ENCODE assay signal across 12 cellular contexts in the genomic region with DNA sequence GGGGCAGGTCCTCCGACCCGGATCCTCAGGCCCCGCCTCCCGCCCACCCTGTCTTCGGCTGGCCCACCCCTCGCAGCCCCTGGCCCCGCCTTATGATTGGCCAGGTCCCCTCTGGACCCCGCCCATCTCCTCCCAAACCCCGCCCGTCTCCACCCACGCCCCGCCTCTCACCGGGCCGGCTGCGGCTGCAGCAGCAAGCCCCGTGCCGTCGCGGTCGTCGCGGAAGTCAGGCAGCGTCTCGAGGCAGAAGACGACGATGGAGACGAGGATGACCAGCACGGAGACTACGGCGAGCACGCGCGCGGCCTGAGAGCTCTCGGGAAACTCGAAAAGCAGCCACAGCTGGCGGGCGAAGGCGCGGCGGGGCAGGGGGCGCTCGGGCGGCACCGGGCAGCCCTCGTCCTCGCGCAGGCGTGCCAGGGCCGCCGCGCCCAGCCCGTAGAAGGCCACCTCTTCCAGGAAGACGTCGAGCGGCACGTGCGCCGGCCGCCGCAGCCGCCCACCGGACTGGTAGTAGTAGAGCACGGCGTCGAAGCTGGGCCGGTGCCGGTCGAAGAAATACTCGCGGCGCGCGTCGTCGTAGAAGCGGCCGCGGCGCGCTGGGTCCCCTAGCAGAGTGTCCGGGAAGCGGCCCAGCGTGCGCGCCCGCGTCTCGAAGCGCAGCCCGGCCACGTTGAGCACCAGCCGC. TPM values are rescaled to one million over a fixed set of nuclear protein-coding genes. Genes with fewer than 3 reads are reported as not detected.
DNase-seq lines count a peak whose midpoint lies in the region; ATAC-seq, FAIRE-seq and TF ChIP-seq lines count a peak whose summit lies in the region.
"Had no signal": no experiment of that assay in that cellular context is flagged by ENCODE, and none has a peak within 500 bp of the region (broad histone marks: within the 10 kb centered on the region; RNA-seq: fewer than 3 reads in every experiment).

No MANE protein-coding gene starts in this region.

- CTCF ChIA-PET in A549 (lab: Yijun Ruan, JAX): interaction anchor here (0.6 to 8.8 kb wide), 8 partner anchors 14 to 154 kb away, joined by 3 to 121 read pairs (median 14); partner anchors contain the start of genes CGB7 and RUVBL2

- peaks cover 2% of the 10 kb centered on the region for H3K36me3 Mint-ChIP-seq in activated CD4-positive, alpha-beta T cell treated with anti-CD3 and anti-CD28 coated beads, Interleukin-2, amount 10 ng/mL, durations not matched to agents 24 days and 14 days (ENCODE audit: low read depth)

- no peaks in the 10 kb centered on the region for H3K36me3 ChIP-seq in stomach
- H3K36me3 ChIP-seq: adrenal gland had no signal

- H3K27me3 Mint-ChIP-seq in activated CD4-positive, alpha-beta T cell treated with anti-CD3 and anti-CD28 coated beads, Interleukin-2, amount 10 ng/mL, durations not matched to agents 24 days and 14 days: peaks cover 52% of the 10 kb centered on the region

- no peak overlapping the region for H3K27ac Mint-ChIP-seq in activated CD4-positive, alpha-beta T cell treated with anti-CD3 and anti-CD28 coated beads, Interleukin-2, amount 10 ng/mL, durations not matched to agents 24 days and 14 days

- FAIRE-seq in A549 (lab: Jason Lieb, UNC) (no peak), D721Med (lab: Jason Lieb, UNC) (no peak)

- H3K9me3 ChIP-seq in A549 (no peaks in the 10 kb centered on the region), stomach (no peaks in the 10 kb centered on the region)
- H3K9me3 ChIP-seq: adrenal gland had no signal

- TF ChIP-seq RAD21 in A549 (conservative IDR thresholded peaks at IDR 0.05 in 1 of 2, IDR thresholded peaks at IDR 0.05 in 1 of 2): no peak

- TF ChIP-seq CTCF in A549 (IDR thresholded peaks at IDR 0.05) (no peak), D721Med (IDR thresholded peaks at IDR 0.05; ENCODE audit: insufficient read depth, missing control alignments) (peak; percentile 5), stomach (IDR thresholded peaks at IDR 0.05) (no peak)

- H3K4me3 Mint-ChIP-seq in activated CD4-positive, alpha-beta T cell treated with anti-CD3 and anti-CD28 coated beads, Interleukin-2, amount 10 ng/mL, durations not matched to agents 24 days and 14 days: no peak overlapping the region

- H3K4me2 ChIP-seq in A549: peak overlapping the region; percentile 82; the same call in 2 of the 3 replicates

- WGBS in A549 (ENCODE audit: missing lambda C conversion rate): 78% methylated on average over 80 of the region's 93 CpGs
- WGBS in stomach, 5 donors: 7 to 11% (median 9%) methylated on average over 15 to 93 of the region's 93 CpGs

- ATAC-seq in A549: no peak

- peaks cover 6% of the 10 kb centered on the region for H3K4me1 Mint-ChIP-seq in activated CD4-positive, alpha-beta T cell treated with anti-CD3 and anti-CD28 coated beads, Interleukin-2, amount 10 ng/mL, durations not matched to agents 24 days and 14 days

- H3K4me3 ChIP-seq in A549: no peak overlapping the region; the same call in 1 of the 3 replicates
- H3K4me3 ChIP-seq in stomach: no peak overlapping the region
- H3K4me3 ChIP-seq: adrenal gland had no signal

- no peak for DNase-seq in A549 (ENCODE audit: low read depth in 1 of 2, low spot score in 1 of 2)
- peak; percentile 22 for DNase-seq in D721Med (ENCODE audit: insufficient read length, low spot score)
- peak; percentile 73 for DNase-seq in activated CD4-positive, alpha-beta T cell treated with anti-CD3 and anti-CD28 coated beads, Interleukin-2, amount 10 ng/mL, durations not matched to agents 24 days and 14 days
- DNase-seq in islet precursor cell: peak; percentile 79
- DNase-seq in DMS153 treated with DMSO at 0.1 percent for 48 hours (lab: John Stamatoyannopoulos, UW; ENCODE audit: unreplicated experiment): no peak
- no peak for DNase-seq in putamen (ENCODE audit: low spot score)
- DNase-seq in stomach: no peak
- no peak for DNase-seq in anterior cingulate cortex (lab: John Stamatoyannopoulos, UW)
- DNase-seq: adrenal gland had no signal

- H3K4me1 ChIP-seq in A549 (peaks cover 16% of the 10 kb centered on the region), stomach (peaks cover 5 to 14% (median 7%) of the 10 kb centered on the region in 4 donors)
- H3K4me1 ChIP-seq: adrenal gland had no signal

- POLR2A ChIA-PET in A549 (lab: Yijun Ruan, JAX): no interaction called here

- TF ChIP-seq EP300 in A549 (IDR thresholded peaks at IDR 0.05) (no peak), stomach (IDR thresholded peaks at IDR 0.05) (no peak)

- peaks cover 8 to 77% (median 44%) of the 10 kb centered on the region in 3 donors for H3K27me3 ChIP-seq in stomach

- H3K27ac ChIP-seq in A549 (no peak overlapping the region), stomach (no peak overlapping the region)
- H3K27ac ChIP-seq: adrenal gland, epithelial cell of prostate had no signal

- H3K9me3 Mint-ChIP-seq in activated CD4-positive, alpha-beta T cell treated with anti-CD3 and anti-CD28 coated beads, Interleukin-2, amount 10 ng/mL, durations not matched to agents 24 days and 14 days: peaks cover 7% of the 10 kb centered on the region

- intact Hi-C loops in activated CD4-positive, alpha-beta T cell treated with anti-CD3 and anti-CD28 coated beads, Interleukin-2, amount 10 ng/mL, durations not matched to agents 24 days and 14 days (cut with micrococcal nuclease): no loop called here
- intact Hi-C loops in stomach (cut with DNase I; ENCODE audit: low total_unique reads): no loop called here

- TF ChIP-seq POLR2A in A549 (IDR thresholded peaks at IDR 0.05; ENCODE audit: low read length): no peak
- no peak for TF ChIP-seq POLR2A in stomach (IDR thresholded peaks at IDR 0.05)

TF ChIP-seq in A549, 52 proteins besides CTCF, POLR2A, EP300 and RAD21 (continues in another document):
- TF ChIP-seq MAZ (IDR thresholded peaks at IDR 0.05; ENCODE audit: borderline replicate concordance, low read depth, low read length) (no peak), SREBF2 (IDR thresholded peaks at IDR 0.05) (no peak), KDM5A (IDR thresholded peaks at IDR 0.05) (no peak), HDAC2 (IDR thresholded peaks at IDR 0.05) (no peak), ZSCAN20 (CRISPR knock-in tag; IDR thresholded peaks at IDR 0.05) (no peak)

RNA-seq across cellular contexts. Expression of gene KCNA7, which starts 0.5 kb away (rescaled TPM):
- not detected in 2 replicates for polyA plus RNA-seq in A549 (2011; rRNA removed)
- not detected in 2 replicates for polyA plus RNA-seq in A549 (2012; cell fraction: cytosol; rRNA removed)
- not detected in 2 replicates for polyA plus RNA-seq in A549 (2012; cell fraction: nucleus; rRNA removed)
- polyA plus RNA-seq in A549 (2017; fragmentation: RNase III; extraction: RNeasy Plus Mini Kit Qiagen cat#74134 plus additional on column Dnase treatment): not detected in 3 replicates
- not detected in 2 replicates for polyA minus RNA-seq in A549 (2011; rRNA and poly(A)+ RNA removed)
- not detected in 2 replicates for total RNA-seq in activated CD4-positive, alpha-beta T cell treated with anti-CD3 and anti-CD28 coated beads, Interleukin-2, amount 10 ng/mL, durations not matched to agents 24 days and 14 days
- total RNA-seq in stomach: not detected
- not detected for polyA plus RNA-seq in stomach
- total RNA-seq: adrenal gland, renal cortical epithelial cell had no signal
- polyA plus RNA-seq: adrenal gland had no signal

RNA-seq across cellular contexts. Expression of gene NTF4, which starts 7.4 kb away (rescaled TPM):
- polyA plus RNA-seq in A549 (2011; rRNA removed): 0.34 and 0.37 TPM in 2 replicates
- 0.49 and 0.52 TPM in 2 replicates for polyA plus RNA-seq in A549 (2012; cell fraction: cytosol; rRNA removed)
- polyA plus RNA-seq in A549 (2012; cell fraction: nucleus; rRNA removed): 0.94 and 1.1 TPM in 2 replicates
- 1.0 to 2.4 TPM (median 1.7 TPM) in 3 replicates for polyA plus RNA-seq in A549 (2017; fragmentation: RNase III; extraction: RNeasy Plus Mini Kit Qiagen cat#74134 plus additional on column Dnase treatment)
- polyA minus RNA-seq in A549 (2011; rRNA and poly(A)+ RNA removed): 0.25 and 0.54 TPM in 2 replicates
- total RNA-seq in activated CD4-positive, alpha-beta T cell treated with anti-CD3 and anti-CD28 coated beads, Interleukin-2, amount 10 ng/mL, durations not matched to agents 24 days and 14 days: not detected in 2 replicates
- total RNA-seq in stomach: not detected
- polyA plus RNA-seq in stomach: 10 to 100 TPM in 1 of 3 donors, not detected in 2; 17.5 TPM
- total RNA-seq: adrenal gland had no signal
- polyA plus RNA-seq: adrenal gland had no signal

RNA-seq across cellular contexts. Expression of gene SNRNP70, which starts 13.2 kb away (rescaled TPM):
- polyA plus RNA-seq in A549 (2011; rRNA removed): 214 and 220 TPM in 2 replicates
- 597 and 680 TPM in 2 replicates for polyA plus RNA-seq in A549 (2012; cell fraction: cytosol; rRNA removed)
- polyA plus RNA-seq in A549 (2012; cell fraction: nucleus; rRNA removed): 1,091 and 1,335 TPM in 2 replicates
- 338 to 350 TPM (median 342 TPM) in 3 replicates for polyA plus RNA-seq in A549 (2017; fragmentation: RNase III; extraction: RNeasy Plus Mini Kit Qiagen cat#74134 plus additional on column Dnase treatment)
- polyA minus RNA-seq in A549 (2011; rRNA and poly(A)+ RNA removed): 126 and 131 TPM in 2 replicates
- total RNA-seq in activated CD4-positive, alpha-beta T cell treated with anti-CD3 and anti-CD28 coated beads, Interleukin-2, amount 10 ng/mL, durations not matched to agents 24 days and 14 days: 270 and 281 TPM in 2 replicates
- total RNA-seq in stomach: 1,000 to 10,000 TPM in 1 of 5 donors, 100 to 1,000 TPM in 4; 163 to 3,365 (median 235) TPM
- polyA plus RNA-seq in stomach: 100 to 1,000 TPM; 170 to 258 (median 192) TPM

RNA-seq across cellular contexts. Expression of gene CGB7, which starts 14.5 kb away (rescaled TPM):
- polyA plus RNA-seq in A549 (2011; rRNA removed): 0.34 and 0.56 TPM in 2 replicates
- polyA plus RNA-seq in A549 (2012; cell fraction: cytosol; rRNA removed): 0.78 and 0.89 TPM in 2 replicates
- 5.6 and 5.8 TPM in 2 replicates for polyA plus RNA-seq in A549 (2012; cell fraction: nucleus; rRNA removed)
- 0.63 to 0.88 TPM (median 0.79 TPM) in 3 replicates for polyA plus RNA-seq in A549 (2017; fragmentation: RNase III; extraction: RNeasy Plus Mini Kit Qiagen cat#74134 plus additional on column Dnase treatment)
- 0.74 and 0.88 TPM in 2 replicates for polyA minus RNA-seq in A549 (2011; rRNA and poly(A)+ RNA removed)
- not detected in 2 replicates for total RNA-seq in activated CD4-positive, alpha-beta T cell treated with anti-CD3 and anti-CD28 coated beads, Interleukin-2, amount 10 ng/mL, durations not matched to agents 24 days and 14 days
- total RNA-seq in stomach: not detected
- 1 to 10 TPM in 1 of 3 donors, not detected in 2; 3.8 TPM for polyA plus RNA-seq in stomach

RNA-seq across cellular contexts. Expression of gene CGB8, which starts 23.1 kb away (rescaled TPM):
- 0.63 and 0.95 TPM in 2 replicates for polyA plus RNA-seq in A549 (2011; rRNA removed)
- 4.6 and 5.6 TPM in 2 replicates for polyA plus RNA-seq in A549 (2012; cell fraction: cytosol; rRNA removed)
- polyA plus RNA-seq in A549 (2012; cell fraction: nucleus; rRNA removed): 14.8 and 19.9 TPM in 2 replicates
- 2.0 to 2.7 TPM (median 2.4 TPM) in 3 replicates for polyA plus RNA-seq in A549 (2017; fragmentation: RNase III; extraction: RNeasy Plus Mini Kit Qiagen cat#74134 plus additional on column Dnase treatment)
- polyA minus RNA-seq in A549 (2011; rRNA and poly(A)+ RNA removed): 0.49 TPM in 1 of 2 replicates, not detected in the other
- total RNA-seq in activated CD4-positive, alpha-beta T cell treated with anti-CD3 and anti-CD28 coated beads, Interleukin-2, amount 10 ng/mL, durations not matched to agents 24 days and 14 days: not detected in 2 replicates
- total RNA-seq in stomach: not detected
- not detected for polyA plus RNA-seq in stomach
- total RNA-seq: adrenal gland, lower leg skin, renal cortical epithelial cell had no signal
- polyA plus RNA-seq: adrenal gland had no signal

Comparison
In these comparisons a context has a peak if more than half of its experiments do, and no peak if none do; other contexts are left out.
1. DNase-seq: peak in D721Med (single experiment), activated CD4-positive, alpha-beta T cell treated with anti-CD3 and anti-CD28 coated beads, Interleukin-2, amount 10 ng/mL, durations not matched to agents 24 days and 14 days (single experiment) and islet precursor cell (single experiment); none in A549 (0 of 2), DMS153 treated with DMSO at 0.1 percent for 48 hours (single experiment), putamen (single experiment), stomach (single experiment) and anterior cingulate cortex (0 of 58).